ENCODE assay signal across 23 cellular contexts in genomic region chr12:14270392-14270791, GRCh38.
"Had no signal": no experiment of that assay in that cellular context is flagged by ENCODE, and none has a peak within 500 bp of the region (broad histone marks: within the 10 kb centered on the region; RNA-seq: fewer than 3 reads in every experiment).

No MANE protein-coding gene starts in this region.

- H3K36me3 ChIP-seq: colonic mucosa, esophagus squamous epithelium, gastroesophageal sphincter, heart right ventricle, left lung, lower lobe of right lung had no signal

- H3K4me1 ChIP-seq: colonic mucosa had no signal

- H3K4me3 Mint-ChIP-seq: dendritic cell treated with granulocyte-macrophage colony-stimulating factor and Interleukin-4, amounts not matched to agents 40 ng/mL and 50 ng/mL, for 4 days; effector memory CD8-positive, alpha-beta T cell; mesothelial cell of epicardium; naive B cell; naive thymus-derived CD8-positive, alpha-beta T cell had no signal

- H3K4me3 ChIP-seq: colonic mucosa, esophagus squamous epithelium, gastroesophageal sphincter, heart right ventricle, left lung, lower lobe of right lung, mucosa of descending colon had no signal

- H3K27me3 Mint-ChIP-seq: dendritic cell treated with granulocyte-macrophage colony-stimulating factor and Interleukin-4, amounts not matched to agents 40 ng/mL and 50 ng/mL, for 4 days; effector memory CD8-positive, alpha-beta T cell; naive B cell; naive thymus-derived CD8-positive, alpha-beta T cell had no signal

- H3K27ac ChIP-seq: colonic mucosa, epithelial cell of prostate, esophagus squamous epithelium, gastroesophageal sphincter, heart right ventricle, left lung, lower lobe of right lung had no signal

- H3K9me3 ChIP-seq: colonic mucosa, lower lobe of right lung, mucosa of descending colon had no signal

- DNase-seq: colonic mucosa; cortex of kidney; effector CD8-positive, alpha-beta T cell; effector memory CD8-positive, alpha-beta T cell; erythroblast; esophagus squamous epithelium; foreskin fibroblast; foreskin melanocyte; head of caudate nucleus; heart right ventricle; hippocampal formation; left cardiac atrium; left lung; left ventricle myocardium superior; lower lobe of right lung; mesenchymal stem cell; mucosa of descending colon; naive B cell; naive thymus-derived CD8-positive, alpha-beta T cell had no signal

- H3K27ac Mint-ChIP-seq: dendritic cell treated with granulocyte-macrophage colony-stimulating factor and Interleukin-4, amounts not matched to agents 40 ng/mL and 50 ng/mL, for 4 days; effector memory CD8-positive, alpha-beta T cell; mesothelial cell of epicardium had no signal
